1 cellular context compared by ENCODE assay signal in the genomic region with DNA sequence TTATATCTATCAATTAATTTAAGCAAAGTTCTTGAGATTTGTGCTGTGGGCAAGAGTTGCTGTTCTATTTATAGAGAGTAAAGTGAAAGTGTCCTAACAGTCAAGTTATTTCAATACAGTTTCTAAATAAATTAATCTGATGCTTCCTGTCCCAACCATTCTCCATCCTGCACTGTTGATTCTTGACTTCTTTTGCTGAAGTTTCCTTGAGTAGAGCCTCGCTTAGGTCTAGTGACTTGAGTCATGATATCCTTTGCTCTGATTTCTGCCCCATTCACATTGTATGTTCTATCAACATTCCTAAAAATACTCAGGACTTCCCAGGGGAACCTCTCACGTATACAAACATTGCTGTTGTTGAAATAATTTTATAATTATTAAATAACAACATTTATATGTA.
TF ChIP-seq lines count a peak whose summit lies in the region.

No MANE protein-coding gene starts in this region.

TF ChIP-seq in IMR-90, 13 proteins besides CTCF, POLR2A, EP300 and RAD21:
- TF ChIP-seq RFX5 (IDR thresholded peaks at IDR 0.05; ENCODE audit: low read depth, low read length) (no peak), FOS (IDR thresholded peaks at IDR 0.05; ENCODE audit: low read depth, low read length) (no peak), NFE2L2 (IDR thresholded peaks at IDR 0.05; ENCODE audit: low read depth, low read length) (no peak)
- TF ChIP-seq, protein P1, sequence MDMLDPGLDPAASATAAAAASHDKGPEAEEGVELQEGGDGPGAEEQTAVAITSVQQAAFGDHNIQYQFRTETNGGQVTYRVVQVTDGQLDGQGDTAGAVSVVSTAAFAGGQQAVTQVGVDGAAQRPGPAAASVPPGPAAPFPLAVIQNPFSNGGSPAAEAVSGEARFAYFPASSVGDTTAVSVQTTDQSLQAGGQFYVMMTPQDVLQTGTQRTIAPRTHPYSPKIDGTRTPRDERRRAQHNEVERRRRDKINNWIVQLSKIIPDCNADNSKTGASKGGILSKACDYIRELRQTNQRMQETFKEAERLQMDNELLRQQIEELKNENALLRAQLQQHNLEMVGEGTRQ (IDR thresholded peaks at IDR 0.05; ENCODE audit: low read depth, low read length): no peak
